In the genomic region with DNA sequence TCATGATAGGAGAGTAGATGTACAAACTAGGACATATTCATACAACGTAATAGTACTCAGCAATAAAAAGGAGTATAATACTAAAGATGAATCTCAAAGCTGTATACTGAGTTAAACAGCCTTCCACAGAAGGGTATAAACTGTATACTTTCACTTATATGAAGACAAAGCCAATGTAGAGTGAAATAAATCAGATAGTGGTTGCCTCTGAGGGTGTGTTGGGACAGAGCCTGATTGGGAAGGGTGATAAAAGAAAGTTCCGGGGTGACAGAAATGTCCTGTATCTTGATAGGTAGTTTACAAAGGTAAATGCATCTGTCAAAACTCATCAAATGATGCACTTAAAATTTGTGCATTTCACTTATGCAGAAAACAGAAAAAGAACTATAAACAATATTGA, we compare ENCODE assay signal across 16 cellular contexts.
DNase-seq lines count a peak whose midpoint lies in the region; ATAC-seq and TF ChIP-seq lines count a peak whose summit lies in the region.
"Had no signal": no experiment of that assay in that cellular context is flagged by ENCODE, and none has a peak within 500 bp of the region (broad histone marks: within the 10 kb centered on the region; RNA-seq: fewer than 3 reads in every experiment).

No MANE protein-coding gene starts in this region.

- no peak overlapping the region for H3K4me3 Mint-ChIP-seq in MCF 10A (ENCODE audit: unreplicated experiment)
- H3K4me3 Mint-ChIP-seq in activated T-helper 17 cell treated with anti-CD3 and anti-CD28 coated beads, Interleukin-2, amount 50 U/mL, for 72 hours, result peak overlapping the region; percentile 87

- peaks cover 22% of the 10 kb centered on the region for H3K4me1 Mint-ChIP-seq in MCF 10A (ENCODE audit: insufficient read depth, unreplicated experiment)
- H3K4me1 Mint-ChIP-seq in activated T-helper 17 cell treated with anti-CD3 and anti-CD28 coated beads, Interleukin-2, amount 50 U/mL, for 72 hours, result peaks cover 42% of the 10 kb centered on the region

- H3K4me3 ChIP-seq in breast epithelium (no peak overlapping the region), mucosa of descending colon (no peak overlapping the region), right cardiac atrium (ENCODE audit: low read length) (no peak overlapping the region)
- H3K4me3 ChIP-seq: body of pancreas, lung, stomach had no signal

- intact Hi-C loops in MCF 10A (cut with micrococcal nuclease) (no loop called here), breast epithelium (cut with DNase I; ENCODE audit: low total_unique reads) (loop anchor here (5.0 kb wide), 1 partner anchor 305 kb away; no protein-coding TSS in a partner anchor), mucosa of descending colon (cut with DNase I, micrococcal nuclease) (no loop called here), right cardiac atrium (cut with DNase I) (no loop called here)

- H3K27ac ChIP-seq in breast epithelium, result no peak overlapping the region
- H3K27ac ChIP-seq in right cardiac atrium (ENCODE audit: low read length), result no peak overlapping the region

- no peaks in the 10 kb centered on the region for H3K9me3 Mint-ChIP-seq in MCF 10A (ENCODE audit: unreplicated experiment)
- no peaks in the 10 kb centered on the region for H3K9me3 Mint-ChIP-seq in activated T-helper 17 cell treated with anti-CD3 and anti-CD28 coated beads, Interleukin-2, amount 50 U/mL, for 72 hours

- H3K27me3 Mint-ChIP-seq in MCF 10A (ENCODE audit: insufficient read depth, unreplicated experiment), result no peaks in the 10 kb centered on the region
- no peaks in the 10 kb centered on the region for H3K27me3 Mint-ChIP-seq in activated T-helper 17 cell treated with anti-CD3 and anti-CD28 coated beads, Interleukin-2, amount 50 U/mL, for 72 hours

- CTCF ChIA-PET in MCF 10A (lab: Yijun Ruan, JAX), result no interaction called here

- POLR2A ChIA-PET in MCF 10A (lab: Yijun Ruan, JAX), result no interaction called here

- H3K36me3 ChIP-seq in breast epithelium, result no peaks in the 10 kb centered on the region
- H3K36me3 ChIP-seq in mucosa of descending colon (ENCODE audit: low read depth), result no peaks in the 10 kb centered on the region

- no TSS peak for BruUV-seq in MCF 10A (replicated peaks; lab: Mats Ljungman, UMichigan)

- 94% methylated on average over 2 of the region's 2 CpGs for WGBS in right cardiac atrium

- TF ChIP-seq CTCF in MCF 10A (IDR thresholded peaks at IDR 0.05; ENCODE audit: unreplicated experiment) (no peak), breast epithelium (IDR thresholded peaks at IDR 0.05) (no peak), mucosa of descending colon (IDR thresholded peaks at IDR 0.05) (no peak)

- DNase-seq in MCF 10A (ENCODE audit: unreplicated experiment) (no peak), breast epithelium (ENCODE audit: low spot score in 2 of 2) (no peak), mucosa of descending colon (no peak), NCI-H2171 treated with DMSO at 0.1 percent for 48 hours (lab: John Stamatoyannopoulos, UW) (no peak), NCI-H526 treated with DMSO at 0.1 percent for 48 hours (lab: John Stamatoyannopoulos, UW) (no peak), HUDEP-2 (lab: John Stamatoyannopoulos, UW; ENCODE audit: unreplicated experiment in 76 of 76) (no peak), right cardiac atrium (no peak)
- DNase-seq: activated CD4-positive, alpha-beta T cell treated with anti-CD3 and anti-CD28 coated beads, Interleukin-2, amount 50 U/mL, for 4 hours; activated gamma-delta T cell treated with Interleukin-2 at 50 U/mL for 16 hours; body of pancreas; NCI-H1417; retina; stomach had no signal

- ATAC-seq in activated T-helper 17 cell treated with anti-CD3 and anti-CD28 coated beads, Interleukin-2, amount 50 U/mL, for 72 hours (replicated peaks), result no peak
- ATAC-seq in mucosa of descending colon (peak; percentile 60), right cardiac atrium (no peak)
- ATAC-seq: esophagus mucosa had no signal

- no peak for TF ChIP-seq POLR2A in breast epithelium (IDR thresholded peaks at IDR 0.05)

- H3K9me3 ChIP-seq in breast epithelium (no peaks in the 10 kb centered on the region), mucosa of descending colon (no peaks in the 10 kb centered on the region), right cardiac atrium (ENCODE audit: control insufficient read depth, low read length) (no peaks in the 10 kb centered on the region)
- H3K9me3 ChIP-seq: body of pancreas, stomach had no signal

- peaks cover 13% of the 10 kb centered on the region for H3K36me3 Mint-ChIP-seq in MCF 10A (ENCODE audit: insufficient read depth, unreplicated experiment)
- peaks cover 46% of the 10 kb centered on the region for H3K36me3 Mint-ChIP-seq in activated T-helper 17 cell treated with anti-CD3 and anti-CD28 coated beads, Interleukin-2, amount 50 U/mL, for 72 hours (ENCODE audit: low read depth)

- peak overlapping the region; percentile 87 for H3K27ac Mint-ChIP-seq in MCF 10A (ENCODE audit: low read depth, unreplicated experiment)
- H3K27ac Mint-ChIP-seq in activated T-helper 17 cell treated with anti-CD3 and anti-CD28 coated beads, Interleukin-2, amount 50 U/mL, for 72 hours, result peak overlapping the region; percentile 100

- H3K4me1 ChIP-seq in breast epithelium, result peaks cover 0 to 4% of the 10 kb centered on the region in 2 donors
- peaks cover 13% of the 10 kb centered on the region for H3K4me1 ChIP-seq in mucosa of descending colon (ENCODE audit: low read depth)
- no peaks in the 10 kb centered on the region for H3K4me1 ChIP-seq in right cardiac atrium (ENCODE audit: control insufficient read depth, insufficient read depth, low read length)

- H3K27me3 ChIP-seq in breast epithelium (no peaks in the 10 kb centered on the region), right cardiac atrium (ENCODE audit: control insufficient read depth, insufficient read depth) (no peaks in the 10 kb centered on the region)
- H3K27me3 ChIP-seq: body of pancreas, stomach had no signal
